In genomic region chr2:7595181-7595580, GRCh38 we compare ENCODE assay signal across 2 cellular contexts.
TF ChIP-seq lines count a peak whose summit lies in the region.

No MANE protein-coding gene starts in this region.

TF ChIP-seq in GM23338, 12 proteins besides CTCF, POLR2A, EP300 and RAD21 (continued from another document):
- TF ChIP-seq ZNF462 (CRISPR knock-in tag; IDR thresholded peaks at IDR 0.05) (no peak), NANOG (IDR thresholded peaks at IDR 0.05; ENCODE audit: borderline replicate concordance) (no peak), POLR2AphosphoS5 (IDR thresholded peaks at IDR 0.05; ENCODE audit: low read depth) (no peak), EZH2phosphoT487 (IDR thresholded peaks at IDR 0.05; ENCODE audit: unreplicated experiment) (no peak), ZNF114 (CRISPR knock-in tag; IDR thresholded peaks at IDR 0.05) (no peak), STAT1 (IDR thresholded peaks at IDR 0.05; ENCODE audit: unreplicated experiment) (no peak)
TF ChIP-seq in GM23338: peak in this region for 0.

TF ChIP-seq in H1, 55 proteins besides CTCF, POLR2A, EP300 and RAD21 (continued from another document):
- TF ChIP-seq CHD7 (IDR thresholded peaks at IDR 0.05; ENCODE audit: insufficient replicate concordance, low read length), result no peak
- no peak for TF ChIP-seq CEBPB (IDR thresholded peaks at IDR 0.05; ENCODE audit: low read depth, low read length)
- TF ChIP-seq TEAD4 (IDR thresholded peaks at IDR 0.05; ENCODE audit: low read depth, low read length), result no peak
- TF ChIP-seq HDAC6 (IDR thresholded peaks at IDR 0.05; ENCODE audit: low read depth, low read length), result no peak
- TF ChIP-seq CBX8 (IDR thresholded peaks at IDR 0.05; ENCODE audit: borderline replicate concordance, low read depth, low read length), result no peak
- no peak for TF ChIP-seq POU5F1 (IDR thresholded peaks at IDR 0.05; ENCODE audit: low read depth, low read length)
- TF ChIP-seq FOSL1 (IDR thresholded peaks at IDR 0.05; ENCODE audit: insufficient read depth, low read depth, low read length), result no peak
- TF ChIP-seq PHF8 (conservative IDR thresholded peaks at IDR 0.05; ENCODE audit: low read depth, low read length), result no peak
- TF ChIP-seq EGR1 (IDR thresholded peaks at IDR 0.05; ENCODE audit: borderline replicate concordance, low read depth, low read length), result no peak
- TF ChIP-seq CHD2 (IDR thresholded peaks at IDR 0.05; ENCODE audit: low read length), result no peak
- no peak for TF ChIP-seq BCL11A (IDR thresholded peaks at IDR 0.05; ENCODE audit: low read depth in 2 of 2, low read length in 2 of 2)
- TF ChIP-seq TBP (IDR thresholded peaks at IDR 0.05; ENCODE audit: low read depth, low read length), result no peak
- TF ChIP-seq CBX5 (IDR thresholded peaks at IDR 0.05; ENCODE audit: low read depth, low read length), result no peak
- no peak for TF ChIP-seq SUZ12 (IDR thresholded peaks at IDR 0.05; ENCODE audit: low read length)
- no peak for TF ChIP-seq NRF1 (IDR thresholded peaks at IDR 0.05; ENCODE audit: low read depth, low read length)
- no peak for TF ChIP-seq GTF2F1 (IDR thresholded peaks at IDR 0.05; ENCODE audit: borderline replicate concordance, low read depth, low read length)
- no peak for TF ChIP-seq TAF7 (optimal IDR thresholded peaks at IDR 0.05; ENCODE audit: borderline replicate concordance, low read depth, low read length)
